ENCODE assay signal across 1 cellular context in genomic region chr7:28750981-28751380, GRCh38.
TF ChIP-seq lines count a peak whose summit lies in the region.

No MANE protein-coding gene starts in this region.

TF ChIP-seq in GM23338, 12 proteins besides CTCF, POLR2A, EP300 and RAD21 (continued from another document):
- TF ChIP-seq ZNF462 (CRISPR knock-in tag; IDR thresholded peaks at IDR 0.05) (no peak), JUNB (IDR thresholded peaks at IDR 0.05; ENCODE audit: unreplicated experiment) (no peak)
TF ChIP-seq in GM23338: peak in this region for 0.
